ENCODE assay signal across 1 cellular context in genomic region chr17:82645516-82645915, GRCh38.
TF ChIP-seq lines count a peak whose summit lies in the region.

No MANE protein-coding gene starts in this region.

TF ChIP-seq in IMR-90, 13 proteins besides CTCF, POLR2A, EP300 and RAD21 (continued from another document):
- TF ChIP-seq MAFK (IDR thresholded peaks at IDR 0.05; ENCODE audit: low read depth, low read length), result no peak
- TF ChIP-seq NFE2L2 (IDR thresholded peaks at IDR 0.05; ENCODE audit: low read depth, low read length), result no peak
- no peak for TF ChIP-seq RCOR1 (IDR thresholded peaks at IDR 0.05; ENCODE audit: insufficient replicate concordance, low read length)
- no peak for TF ChIP-seq FOS (IDR thresholded peaks at IDR 0.05; ENCODE audit: low read depth, low read length)
- no peak for TF ChIP-seq CEBPB (IDR thresholded peaks at IDR 0.05; ENCODE audit: low read depth, low read length)
- no peak for TF ChIP-seq CHD1 (IDR thresholded peaks at IDR 0.05; ENCODE audit: low read depth, low read length)
- TF ChIP-seq MXI1 (IDR thresholded peaks at IDR 0.05; ENCODE audit: borderline replicate concordance, low read depth, low read length), result no peak
- no peak for TF ChIP-seq ELK1 (IDR thresholded peaks at IDR 0.05; ENCODE audit: borderline replicate concordance, low read depth, low read length)
